ENCODE assay signal across 11 cellular contexts in the genomic region with DNA sequence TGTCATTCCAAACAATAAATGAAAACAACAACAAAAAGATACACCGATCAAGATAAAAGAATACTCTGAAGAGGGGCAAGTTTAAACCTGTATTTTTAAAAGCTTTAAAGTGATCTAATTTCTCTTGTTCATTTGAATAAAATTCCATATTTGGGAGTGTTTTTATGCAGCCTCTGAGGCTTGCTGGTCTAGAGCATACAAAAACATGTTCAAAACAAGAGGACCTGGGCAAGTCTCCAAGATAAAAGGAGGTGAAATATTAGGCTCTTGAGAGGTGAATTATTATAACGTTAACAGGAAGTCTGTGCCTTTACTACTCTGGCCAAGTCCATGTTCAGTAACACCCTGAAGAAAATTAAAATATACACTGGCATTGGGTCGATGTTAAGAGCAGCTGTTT. TPM values are rescaled to one million over a fixed set of nuclear protein-coding genes. Genes with fewer than 3 reads are reported as not detected.
DNase-seq lines count a peak whose midpoint lies in the region; ATAC-seq and TF ChIP-seq lines count a peak whose summit lies in the region.
"Had no signal": no experiment of that assay in that cellular context is flagged by ENCODE, and none has a peak within 500 bp of the region (broad histone marks: within the 10 kb centered on the region; RNA-seq: fewer than 3 reads in every experiment).

No MANE protein-coding gene starts in this region.

- DNase-seq in EH (ENCODE audit: low read depth) (peak; percentile 19), NCI-H2196 treated with DMSO at 0.1 percent for 48 hours (lab: John Stamatoyannopoulos, UW; ENCODE audit: unreplicated experiment) (peak; percentile 67), epithelial cell of prostate (ENCODE audit: low read depth, low spot score) (no peak), sciatic nerve (ENCODE audit: low spot score) (no peak), Kasumi-1 (lab: John Stamatoyannopoulos, UW) (no peak)
- no peak for DNase-seq in activated CD4-positive, alpha-beta memory T cell treated with anti-CD3 and anti-CD28 coated beads for 36 hours
- DNase-seq: activated T-cell treated with anti-CD3 and anti-CD28 coated beads, Interleukin-2, amount 50 U/mL, for 48 hours; C1 segment of cervical spinal cord; retina had no signal

- peaks cover 15% of the 10 kb centered on the region for H3K4me1 Mint-ChIP-seq in activated CD4-positive, alpha-beta memory T cell treated with anti-CD3 and anti-CD28 coated beads for 36 hours (ENCODE audit: low read depth)

- CTCF ChIA-PET in activated CD4-positive, alpha-beta memory T cell treated with anti-CD3 and anti-CD28 coated beads for 36 hours (lab: Charles Lee), result no interaction called here

- H3K27ac ChIP-seq in epithelial cell of prostate, result peak overlapping the region; percentile 99

- no peak overlapping the region for H3K4me3 Mint-ChIP-seq in activated CD4-positive, alpha-beta memory T cell treated with anti-CD3 and anti-CD28 coated beads for 36 hours

- H3K36me3 Mint-ChIP-seq in activated CD4-positive, alpha-beta memory T cell treated with anti-CD3 and anti-CD28 coated beads for 36 hours, result peaks cover 49% of the 10 kb centered on the region

- ATAC-seq in sciatic nerve, result peak; percentile 77
- no peak for ATAC-seq in SK-N-SH treated with all-trans-retinoic acid at 6 μM for 48 hours
- ATAC-seq in HG02884 (IDR thresholded peaks at IDR 0.05; ENCODE audit: unreplicated experiment), result no peak

- POLR2A ChIA-PET in activated CD4-positive, alpha-beta memory T cell treated with anti-CD3 and anti-CD28 coated beads for 36 hours (lab: Charles Lee), result no interaction called here

- no peaks in the 10 kb centered on the region for H3K27me3 Mint-ChIP-seq in activated CD4-positive, alpha-beta memory T cell treated with anti-CD3 and anti-CD28 coated beads for 36 hours

- H3K9me3 Mint-ChIP-seq in activated CD4-positive, alpha-beta memory T cell treated with anti-CD3 and anti-CD28 coated beads for 36 hours, result no peaks in the 10 kb centered on the region

- intact Hi-C loops in sciatic nerve (cut with DNase I), result no loop called here
- intact Hi-C loops in activated CD4-positive, alpha-beta memory T cell treated with anti-CD3 and anti-CD28 coated beads for 36 hours (cut with micrococcal nuclease), result no loop called here

- H3K27ac Mint-ChIP-seq in activated CD4-positive, alpha-beta memory T cell treated with anti-CD3 and anti-CD28 coated beads for 36 hours, result no peak overlapping the region

TF ChIP-seq in SK-N-SH treated with all-trans-retinoic acid at 6 μM for 48 hours, 23 proteins besides CTCF, POLR2A, EP300 and RAD21:
- no peak for TF ChIP-seq ARNTL (CRISPR knock-in tag; IDR thresholded peaks at IDR 0.05; ENCODE audit: borderline replicate concordance, low read depth)
- TF ChIP-seq GLIS3 (CRISPR knock-in tag; IDR thresholded peaks at IDR 0.05), result no peak
- TF ChIP-seq PPARA (CRISPR knock-in tag; IDR thresholded peaks at IDR 0.05; ENCODE audit: borderline replicate concordance), result no peak
- TF ChIP-seq, protein P1, sequence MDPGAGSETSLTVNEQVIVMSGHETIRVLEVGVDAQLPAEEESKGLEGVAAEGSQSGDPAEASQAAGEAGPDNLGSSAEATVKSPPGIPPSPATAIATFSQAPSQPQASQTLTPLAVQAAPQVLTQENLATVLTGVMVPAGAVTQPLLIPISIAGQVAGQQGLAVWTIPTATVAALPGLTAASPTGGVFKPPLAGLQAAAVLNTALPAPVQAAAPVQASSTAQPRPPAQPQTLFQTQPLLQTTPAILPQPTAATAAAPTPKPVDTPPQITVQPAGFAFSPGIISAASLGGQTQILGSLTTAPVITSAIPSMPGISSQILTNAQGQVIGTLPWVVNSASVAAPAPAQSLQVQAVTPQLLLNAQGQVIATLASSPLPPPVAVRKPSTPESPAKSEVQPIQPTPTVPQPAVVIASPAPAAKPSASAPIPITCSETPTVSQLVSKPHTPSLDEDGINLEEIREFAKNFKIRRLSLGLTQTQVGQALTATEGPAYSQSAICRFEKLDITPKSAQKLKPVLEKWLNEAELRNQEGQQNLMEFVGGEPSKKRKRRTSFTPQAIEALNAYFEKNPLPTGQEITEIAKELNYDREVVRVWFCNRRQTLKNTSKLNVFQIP (CRISPR knock-in tag; IDR thresholded peaks at IDR 0.05; ENCODE audit: borderline replicate concordance, low read depth), result no peak
- no peak for TF ChIP-seq ISL1 (CRISPR knock-in tag; IDR thresholded peaks at IDR 0.05)
- TF ChIP-seq, protein P2, sequence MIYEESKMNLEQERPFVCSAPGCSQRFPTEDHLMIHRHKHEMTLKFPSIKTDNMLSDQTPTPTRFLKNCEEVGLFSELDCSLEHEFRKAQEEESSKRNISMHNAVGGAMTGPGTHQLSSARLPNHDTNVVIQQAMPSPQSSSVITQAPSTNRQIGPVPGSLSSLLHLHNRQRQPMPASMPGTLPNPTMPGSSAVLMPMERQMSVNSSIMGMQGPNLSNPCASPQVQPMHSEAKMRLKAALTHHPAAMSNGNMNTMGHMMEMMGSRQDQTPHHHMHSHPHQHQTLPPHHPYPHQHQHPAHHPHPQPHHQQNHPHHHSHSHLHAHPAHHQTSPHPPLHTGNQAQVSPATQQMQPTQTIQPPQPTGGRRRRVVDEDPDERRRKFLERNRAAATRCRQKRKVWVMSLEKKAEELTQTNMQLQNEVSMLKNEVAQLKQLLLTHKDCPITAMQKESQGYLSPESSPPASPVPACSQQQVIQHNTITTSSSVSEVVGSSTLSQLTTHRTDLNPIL (CRISPR knock-in tag; IDR thresholded peaks at IDR 0.05; ENCODE audit: low read depth), result no peak
- TF ChIP-seq RARB (CRISPR knock-in tag; IDR thresholded peaks at IDR 0.05), result no peak
- no peak for TF ChIP-seq ZNF8 (CRISPR knock-in tag; IDR thresholded peaks at IDR 0.05)
- no peak for TF ChIP-seq OSR1 (CRISPR knock-in tag; IDR thresholded peaks at IDR 0.05)
- no peak for TF ChIP-seq ZC3H10 (CRISPR knock-in tag; IDR thresholded peaks at IDR 0.05)
- TF ChIP-seq, protein P3, sequence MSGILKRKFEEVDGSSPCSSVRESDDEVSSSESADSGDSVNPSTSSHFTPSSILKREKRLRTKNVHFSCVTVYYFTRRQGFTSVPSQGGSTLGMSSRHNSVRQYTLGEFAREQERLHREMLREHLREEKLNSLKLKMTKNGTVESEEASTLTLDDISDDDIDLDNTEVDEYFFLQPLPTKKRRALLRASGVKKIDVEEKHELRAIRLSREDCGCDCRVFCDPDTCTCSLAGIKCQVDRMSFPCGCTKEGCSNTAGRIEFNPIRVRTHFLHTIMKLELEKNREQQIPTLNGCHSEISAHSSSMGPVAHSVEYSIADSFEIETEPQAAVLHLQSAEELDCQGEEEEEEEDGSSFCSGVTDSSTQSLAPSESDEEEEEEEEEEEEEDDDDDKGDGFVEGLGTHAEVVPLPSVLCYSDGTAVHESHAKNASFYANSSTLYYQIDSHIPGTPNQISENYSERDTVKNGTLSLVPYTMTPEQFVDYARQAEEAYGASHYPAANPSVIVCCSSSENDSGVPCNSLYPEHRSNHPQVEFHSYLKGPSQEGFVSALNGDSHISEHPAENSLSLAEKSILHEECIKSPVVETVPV (CRISPR knock-in tag; IDR thresholded peaks at IDR 0.05), result no peak
- no peak for TF ChIP-seq CSDC2 (CRISPR knock-in tag; IDR thresholded peaks at IDR 0.05)
- no peak for TF ChIP-seq ZFP3 (CRISPR knock-in tag; IDR thresholded peaks at IDR 0.05)
- TF ChIP-seq ZNF70 (CRISPR knock-in tag; IDR thresholded peaks at IDR 0.05), result no peak
- TF ChIP-seq SNAI2 (CRISPR knock-in tag; IDR thresholded peaks at IDR 0.05), result no peak
- no peak for TF ChIP-seq TCF4 (CRISPR knock-in tag; IDR thresholded peaks at IDR 0.05; ENCODE audit: borderline replicate concordance)
- no peak for TF ChIP-seq ZFP30 (CRISPR knock-in tag; IDR thresholded peaks at IDR 0.05)
- TF ChIP-seq, protein P4, sequence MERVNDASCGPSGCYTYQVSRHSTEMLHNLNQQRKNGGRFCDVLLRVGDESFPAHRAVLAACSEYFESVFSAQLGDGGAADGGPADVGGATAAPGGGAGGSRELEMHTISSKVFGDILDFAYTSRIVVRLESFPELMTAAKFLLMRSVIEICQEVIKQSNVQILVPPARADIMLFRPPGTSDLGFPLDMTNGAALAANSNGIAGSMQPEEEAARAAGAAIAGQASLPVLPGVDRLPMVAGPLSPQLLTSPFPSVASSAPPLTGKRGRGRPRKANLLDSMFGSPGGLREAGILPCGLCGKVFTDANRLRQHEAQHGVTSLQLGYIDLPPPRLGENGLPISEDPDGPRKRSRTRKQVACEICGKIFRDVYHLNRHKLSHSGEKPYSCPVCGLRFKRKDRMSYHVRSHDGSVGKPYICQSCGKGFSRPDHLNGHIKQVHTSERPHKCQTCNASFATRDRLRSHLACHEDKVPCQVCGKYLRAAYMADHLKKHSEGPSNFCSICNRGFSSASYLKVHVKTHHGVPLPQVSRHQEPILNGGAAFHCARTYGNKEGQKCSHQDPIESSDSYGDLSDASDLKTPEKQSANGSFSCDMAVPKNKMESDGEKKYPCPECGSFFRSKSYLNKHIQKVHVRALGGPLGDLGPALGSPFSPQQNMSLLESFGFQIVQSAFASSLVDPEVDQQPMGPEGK (CRISPR knock-in tag; IDR thresholded peaks at IDR 0.05; ENCODE audit: borderline replicate concordance), result no peak

RNA-seq across cellular contexts. Expression of a gene that starts 20.1 kb away (rescaled TPM):
- total RNA-seq in sciatic nerve, result 30.4 TPM
- total RNA-seq in activated CD4-positive, alpha-beta memory T cell treated with anti-CD3 and anti-CD28 coated beads for 36 hours, result 10 to 100 TPM; 21.5 to 23.4 TPM

RNA-seq across cellular contexts. Expression of a gene that starts 39.8 kb away (rescaled TPM):
- total RNA-seq in sciatic nerve, result 65.8 TPM
- 1 to 10 TPM; 9.3 to 9.6 TPM for total RNA-seq in activated CD4-positive, alpha-beta memory T cell treated with anti-CD3 and anti-CD28 coated beads for 36 hours

Comparison
In these comparisons a context has a peak if more than half of its experiments do, and no peak if none do; other contexts are left out.
1. DNase-seq: peak in EH (single experiment) and NCI-H2196 treated with DMSO at 0.1 percent for 48 hours (single experiment); none in epithelial cell of prostate (single experiment), sciatic nerve (single experiment), Kasumi-1 (0 of 2) and activated CD4-positive, alpha-beta memory T cell treated with anti-CD3 and anti-CD28 coated beads for 36 hours (single experiment).